ENCODE assay signal across 18 cellular contexts in genomic region chr10:7359954-7360353, GRCh38. TPM values are rescaled to one million over a fixed set of nuclear protein-coding genes. Genes with fewer than 3 reads are reported as not detected.
DNase-seq lines count a peak whose midpoint lies in the region; ATAC-seq and TF ChIP-seq lines count a peak whose summit lies in the region.
"Had no signal": no experiment of that assay in that cellular context is flagged by ENCODE, and none has a peak within 500 bp of the region (broad histone marks: within the 10 kb centered on the region; RNA-seq: fewer than 3 reads in every experiment).

No MANE protein-coding gene starts in this region.

- H3K9me3 ChIP-seq in RWPE2 (ENCODE audit: severe bottlenecking): no peaks in the 10 kb centered on the region
- no peaks in the 10 kb centered on the region for H3K9me3 ChIP-seq in HAP-1
- H3K9me3 ChIP-seq in lower lobe of right lung: no peaks in the 10 kb centered on the region

- H3K36me3 Mint-ChIP-seq in activated CD4-positive, alpha-beta T cell treated with anti-CD3 and anti-CD28 coated beads for 36 hours (ENCODE audit: low read depth): peaks cover 71% of the 10 kb centered on the region
- H3K36me3 Mint-ChIP-seq in stimulated activated effector memory CD8-positive, alpha-beta T cell treated with anti-CD3 and anti-CD28 coated beads, Interleukin-12 subunit alpha, Interleukin-12 subunit beta, amount 100 ng/mL, for 72 hours: peaks cover 66% of the 10 kb centered on the region

- H3K27me3 ChIP-seq in RWPE2 (ENCODE audit: insufficient read depth, poor library complexity, severe bottlenecking): no peaks in the 10 kb centered on the region
- H3K27me3 ChIP-seq in HAP-1 (ENCODE audit: low read depth): no peaks in the 10 kb centered on the region
- H3K27me3 ChIP-seq in lower lobe of right lung (ENCODE audit: low read depth): no peaks in the 10 kb centered on the region
- H3K27me3 ChIP-seq: BLaER1 had no signal

- intact Hi-C loops in activated CD4-positive, alpha-beta T cell treated with anti-CD3 and anti-CD28 coated beads for 36 hours (cut with DNase I, micrococcal nuclease): no loop called here
- intact Hi-C loops in lower lobe of right lung (cut with DNase I): no loop called here

- peak overlapping the region; percentile 24 for H3K27ac Mint-ChIP-seq in activated CD4-positive, alpha-beta T cell treated with anti-CD3 and anti-CD28 coated beads for 36 hours
- H3K27ac Mint-ChIP-seq in stimulated activated effector memory CD8-positive, alpha-beta T cell treated with anti-CD3 and anti-CD28 coated beads, Interleukin-12 subunit alpha, Interleukin-12 subunit beta, amount 100 ng/mL, for 72 hours: peak overlapping the region; percentile 81
- H3K27ac Mint-ChIP-seq: CD4-positive, alpha-beta memory T cell had no signal

- H3K4me1 ChIP-seq in RWPE2 (ENCODE audit: insufficient read depth, poor library complexity, severe bottlenecking) (peaks cover 6% of the 10 kb centered on the region), HAP-1 (peaks cover 2% of the 10 kb centered on the region; the same call in 1 of the 2 replicates), lower lobe of right lung (no peaks in the 10 kb centered on the region)
- H3K4me1 ChIP-seq: BLaER1 had no signal

- no peak overlapping the region for H3K4me3 Mint-ChIP-seq in activated CD4-positive, alpha-beta T cell treated with anti-CD3 and anti-CD28 coated beads for 36 hours
- no peak overlapping the region for H3K4me3 Mint-ChIP-seq in stimulated activated effector memory CD8-positive, alpha-beta T cell treated with anti-CD3 and anti-CD28 coated beads, Interleukin-12 subunit alpha, Interleukin-12 subunit beta, amount 100 ng/mL, for 72 hours
- H3K4me3 Mint-ChIP-seq: CD14-positive monocyte; CD4-positive, alpha-beta memory T cell; H9 had no signal

- H3K27me3 Mint-ChIP-seq in activated CD4-positive, alpha-beta T cell treated with anti-CD3 and anti-CD28 coated beads for 36 hours: no peaks in the 10 kb centered on the region
- H3K27me3 Mint-ChIP-seq: CD4-positive, alpha-beta memory T cell had no signal

- in situ Hi-C loops in HAP-1 (cut with MboI; ENCODE audit: low sequenced_read_pairs): no loop called here

- no peak for TF ChIP-seq CTCF in RWPE2 (IDR thresholded peaks at IDR 0.05; ENCODE audit: poor library complexity, severe bottlenecking)
- TF ChIP-seq CTCF in lower lobe of right lung (IDR thresholded peaks at IDR 0.05): no peak

- H3K4me1 Mint-ChIP-seq in activated CD4-positive, alpha-beta T cell treated with anti-CD3 and anti-CD28 coated beads for 36 hours: peaks cover 30% of the 10 kb centered on the region
- H3K4me1 Mint-ChIP-seq in stimulated activated effector memory CD8-positive, alpha-beta T cell treated with anti-CD3 and anti-CD28 coated beads, Interleukin-12 subunit alpha, Interleukin-12 subunit beta, amount 100 ng/mL, for 72 hours: peaks cover 47% of the 10 kb centered on the region
- H3K4me1 Mint-ChIP-seq: CD14-positive monocyte had no signal

- POLR2A ChIA-PET in activated CD4-positive, alpha-beta T cell treated with anti-CD3 and anti-CD28 coated beads for 36 hours (lab: Charles Lee): no interaction called here

- no peak for ATAC-seq in activated CD4-positive, alpha-beta T cell treated with anti-CD3 and anti-CD28 coated beads for 36 hours
- peak; percentile 23; the same call in 1 of the 3 replicates for ATAC-seq in RWPE2 (ENCODE audit: low read depth)
- ATAC-seq in stimulated activated effector memory CD8-positive, alpha-beta T cell treated with anti-CD3 and anti-CD28 coated beads, Interleukin-12 subunit alpha, Interleukin-12 subunit beta, amount 100 ng/mL, for 72 hours: no peak
- no peak for ATAC-seq in lower lobe of right lung
- ATAC-seq: HepG2 had no signal

- DNase-seq in activated CD4-positive, alpha-beta T cell treated with anti-CD3 and anti-CD28 coated beads for 36 hours: no peak
- no peak for DNase-seq in activated CD4-positive, alpha-beta T cell treated with anti-CD3 and anti-CD28 coated beads for 1 hour
- DNase-seq in Daoy (ENCODE audit: low read depth) (peak; percentile 26), RWPE2 (ENCODE audit: low spot score) (no peak), NCI-H345 treated with DMSO at 0.1 percent for 48 hours (lab: John Stamatoyannopoulos, UW; ENCODE audit: unreplicated experiment) (no peak), HAP-1 (ENCODE audit: low spot score in 2 of 2) (no peak), lower lobe of right lung (no peak)
- no peak for DNase-seq in stimulated activated effector memory CD8-positive, alpha-beta T cell treated with anti-CD3 and anti-CD28 coated beads, Interleukin-12 subunit alpha, Interleukin-12 subunit beta, amount 100 ng/mL, for 72 hours (ENCODE audit: low spot score in 2 of 2)
- DNase-seq: Calu3; CD4-positive, alpha-beta memory T cell; DMS79 treated with DMSO at 0.1 percent for 48 hours; EL; H9 had no signal

- H3K36me3 ChIP-seq in RWPE2 (ENCODE audit: low read depth) (peaks cover 7% of the 10 kb centered on the region; the same call in 1 of the 2 replicates), HAP-1 (replicated peaks) (peaks cover 42% of the 10 kb centered on the region), lower lobe of right lung (peaks cover 8% of the 10 kb centered on the region)

- peak overlapping the region; percentile 5 for H3K27ac ChIP-seq in RWPE2 (ENCODE audit: poor library complexity, severe bottlenecking)
- H3K27ac ChIP-seq in lower lobe of right lung: no peak overlapping the region
- H3K27ac ChIP-seq: 22Rv1, BLaER1 had no signal

- H3K4me3 ChIP-seq in RWPE2 (ENCODE audit: severe bottlenecking): no peak overlapping the region
- H3K4me3 ChIP-seq in HAP-1: no peak overlapping the region
- no peak overlapping the region for H3K4me3 ChIP-seq in lower lobe of right lung
- H3K4me3 ChIP-seq: BLaER1 had no signal

- H3K9me3 Mint-ChIP-seq in activated CD4-positive, alpha-beta T cell treated with anti-CD3 and anti-CD28 coated beads for 36 hours (ENCODE audit: low read depth): peaks cover 14% of the 10 kb centered on the region
- peaks cover 3% of the 10 kb centered on the region for H3K9me3 Mint-ChIP-seq in stimulated activated effector memory CD8-positive, alpha-beta T cell treated with anti-CD3 and anti-CD28 coated beads, Interleukin-12 subunit alpha, Interleukin-12 subunit beta, amount 100 ng/mL, for 72 hours

- CTCF ChIA-PET in activated CD4-positive, alpha-beta T cell treated with anti-CD3 and anti-CD28 coated beads for 36 hours (lab: Charles Lee): no interaction called here

RNA-seq across cellular contexts. Expression of gene SFMBT2, which starts 50.9 kb away (rescaled TPM):
- total RNA-seq in activated CD4-positive, alpha-beta T cell treated with anti-CD3 and anti-CD28 coated beads for 36 hours: 10 to 100 TPM; 17.6 to 18.0 TPM
- total RNA-seq in Daoy (2014; rRNA removed; shearing (Covaris generic)): 4.3 and 4.6 TPM in 2 replicates
- total RNA-seq in lower lobe of right lung: 22.3 TPM
- total RNA-seq: G401 had no signal
